1 cellular context compared by ENCODE assay signal in genomic region chr1:93056214-93056613, GRCh38.
TF ChIP-seq lines count a peak whose summit lies in the region.

No MANE protein-coding gene starts in this region.

TF ChIP-seq in K562, 482 proteins besides CTCF, POLR2A, EP300 and RAD21 (continued from another document and continues in another):
- TF ChIP-seq XRCC5 (IDR thresholded peaks at IDR 0.05; ENCODE audit: low read depth, low read length) (no peak), ZNF184 (CRISPR knock-in tag; IDR thresholded peaks at IDR 0.05) (no peak), ATF7 (IDR thresholded peaks at IDR 0.05) (no peak), ZFP36 (IDR thresholded peaks at IDR 0.05; ENCODE audit: low read depth, low read length, partially characterized antibody) (no peak), SIN3A (IDR thresholded peaks at IDR 0.05; ENCODE audit: borderline replicate concordance in 2 of 2, control insufficient read depth in 1 of 2, low read depth in 2 of 2, low read length in 2 of 2) (peak in 1 of 2 experiments; percentile 42; a peak in 1 of 4 replicates), RBM17 (IDR thresholded peaks at IDR 0.05; ENCODE audit: borderline replicate concordance, low read depth, low read length) (no peak), KDM1A (IDR thresholded peaks at IDR 0.05) (no peak), KDM4B (IDR thresholded peaks at IDR 0.05; ENCODE audit: borderline replicate concordance in 2 of 2, low read depth in 1 of 2) (no peak), GTF2A2 (tag; IDR thresholded peaks at IDR 0.05) (no peak), MAFK (IDR thresholded peaks at IDR 0.05; ENCODE audit: low read length) (no peak), CBX1 (IDR thresholded peaks at IDR 0.05; ENCODE audit: low read depth) (no peak), C11orf30 (IDR thresholded peaks at IDR 0.05; ENCODE audit: low read depth) (no peak), NR2F6 (CRISPR knock-in tag; IDR thresholded peaks at IDR 0.05) (no peak), DMBX1 (CRISPR knock-in tag; IDR thresholded peaks at IDR 0.05; ENCODE audit: borderline replicate concordance) (peak; percentile 20; the same call in 1 of the 2 replicates), SMAD2 (IDR thresholded peaks at IDR 0.05; ENCODE audit: low read depth, low read length) (no peak), HNRNPUL1 (IDR thresholded peaks at IDR 0.05; ENCODE audit: low read length) (no peak), STAG1 (CRISPR knock-in tag; IDR thresholded peaks at IDR 0.05; ENCODE audit: borderline replicate concordance) (no peak), NCOA6 (IDR thresholded peaks at IDR 0.05) (no peak), CREB3 (tag; conservative IDR thresholded peaks at IDR 0.05; ENCODE audit: low read depth) (no peak), HNRNPLL (IDR thresholded peaks at IDR 0.05; ENCODE audit: low read depth, low read length, poor library complexity, severe bottlenecking) (no peak), NR2C1 (IDR thresholded peaks at IDR 0.05) (no peak), NR2C1 (tag; IDR thresholded peaks at IDR 0.05) (no peak), EHMT2 (IDR thresholded peaks at IDR 0.05) (peak; percentile 94), KLF16 (IDR thresholded peaks at IDR 0.05) (no peak), ZNF766 (CRISPR knock-in tag; conservative IDR thresholded peaks at IDR 0.05) (0 out of 2 replicates have a peak, but pooled peaks have one; percentile 19), ZNF174 (CRISPR knock-in tag; IDR thresholded peaks at IDR 0.05) (no peak), SIN3B (IDR thresholded peaks at IDR 0.05; ENCODE audit: low read depth) (no peak), PCBP2 (IDR thresholded peaks at IDR 0.05; ENCODE audit: low read depth, low read length, poor library complexity, severe bottlenecking) (no peak), GTF2E2 (tag; IDR thresholded peaks at IDR 0.05) (no peak), MXI1 (IDR thresholded peaks at IDR 0.05; ENCODE audit: low read depth, low read length) (peak; percentile 28; the same call in 1 of the 2 replicates)
- TF ChIP-seq, protein P1, sequence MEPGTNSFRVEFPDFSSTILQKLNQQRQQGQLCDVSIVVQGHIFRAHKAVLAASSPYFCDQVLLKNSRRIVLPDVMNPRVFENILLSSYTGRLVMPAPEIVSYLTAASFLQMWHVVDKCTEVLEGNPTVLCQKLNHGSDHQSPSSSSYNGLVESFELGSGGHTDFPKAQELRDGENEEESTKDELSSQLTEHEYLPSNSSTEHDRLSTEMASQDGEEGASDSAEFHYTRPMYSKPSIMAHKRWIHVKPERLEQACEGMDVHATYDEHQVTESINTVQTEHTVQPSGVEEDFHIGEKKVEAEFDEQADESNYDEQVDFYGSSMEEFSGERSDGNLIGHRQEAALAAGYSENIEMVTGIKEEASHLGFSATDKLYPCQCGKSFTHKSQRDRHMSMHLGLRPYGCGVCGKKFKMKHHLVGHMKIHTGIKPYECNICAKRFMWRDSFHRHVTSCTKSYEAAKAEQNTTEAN (CRISPR knock-in tag; IDR thresholded peaks at IDR 0.05), result no peak
- TF ChIP-seq, protein P2, sequence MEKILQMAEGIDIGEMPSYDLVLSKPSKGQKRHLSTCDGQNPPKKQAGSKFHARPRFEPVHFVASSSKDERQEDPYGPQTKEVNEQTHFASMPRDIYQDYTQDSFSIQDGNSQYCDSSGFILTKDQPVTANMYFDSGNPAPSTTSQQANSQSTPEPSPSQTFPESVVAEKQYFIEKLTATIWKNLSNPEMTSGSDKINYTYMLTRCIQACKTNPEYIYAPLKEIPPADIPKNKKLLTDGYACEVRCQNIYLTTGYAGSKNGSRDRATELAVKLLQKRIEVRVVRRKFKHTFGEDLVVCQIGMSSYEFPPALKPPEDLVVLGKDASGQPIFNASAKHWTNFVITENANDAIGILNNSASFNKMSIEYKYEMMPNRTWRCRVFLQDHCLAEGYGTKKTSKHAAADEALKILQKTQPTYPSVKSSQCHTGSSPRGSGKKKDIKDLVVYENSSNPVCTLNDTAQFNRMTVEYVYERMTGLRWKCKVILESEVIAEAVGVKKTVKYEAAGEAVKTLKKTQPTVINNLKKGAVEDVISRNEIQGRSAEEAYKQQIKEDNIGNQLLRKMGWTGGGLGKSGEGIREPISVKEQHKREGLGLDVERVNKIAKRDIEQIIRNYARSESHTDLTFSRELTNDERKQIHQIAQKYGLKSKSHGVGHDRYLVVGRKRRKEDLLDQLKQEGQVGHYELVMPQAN (IDR thresholded peaks at IDR 0.05; ENCODE audit: borderline replicate concordance), result no peak
- TF ChIP-seq, protein P3, sequence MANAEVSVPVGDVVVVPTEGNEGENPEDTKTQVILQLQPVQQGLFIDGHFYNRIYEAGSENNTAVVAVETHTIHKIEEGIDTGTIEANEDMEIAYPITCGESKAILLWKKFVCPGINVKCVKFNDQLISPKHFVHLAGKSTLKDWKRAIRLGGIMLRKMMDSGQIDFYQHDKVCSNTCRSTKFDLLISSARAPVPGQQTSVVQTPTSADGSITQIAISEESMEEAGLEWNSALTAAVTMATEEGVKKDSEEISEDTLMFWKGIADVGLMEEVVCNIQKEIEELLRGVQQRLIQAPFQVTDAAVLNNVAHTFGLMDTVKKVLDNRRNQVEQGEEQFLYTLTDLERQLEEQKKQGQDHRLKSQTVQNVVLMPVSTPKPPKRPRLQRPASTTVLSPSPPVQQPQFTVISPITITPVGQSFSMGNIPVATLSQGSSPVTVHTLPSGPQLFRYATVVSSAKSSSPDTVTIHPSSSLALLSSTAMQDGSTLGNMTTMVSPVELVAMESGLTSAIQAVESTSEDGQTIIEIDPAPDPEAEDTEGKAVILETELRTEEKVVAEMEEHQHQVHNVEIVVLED (CRISPR knock-in tag; IDR thresholded peaks at IDR 0.05), result no peak
- TF ChIP-seq, protein P4, sequence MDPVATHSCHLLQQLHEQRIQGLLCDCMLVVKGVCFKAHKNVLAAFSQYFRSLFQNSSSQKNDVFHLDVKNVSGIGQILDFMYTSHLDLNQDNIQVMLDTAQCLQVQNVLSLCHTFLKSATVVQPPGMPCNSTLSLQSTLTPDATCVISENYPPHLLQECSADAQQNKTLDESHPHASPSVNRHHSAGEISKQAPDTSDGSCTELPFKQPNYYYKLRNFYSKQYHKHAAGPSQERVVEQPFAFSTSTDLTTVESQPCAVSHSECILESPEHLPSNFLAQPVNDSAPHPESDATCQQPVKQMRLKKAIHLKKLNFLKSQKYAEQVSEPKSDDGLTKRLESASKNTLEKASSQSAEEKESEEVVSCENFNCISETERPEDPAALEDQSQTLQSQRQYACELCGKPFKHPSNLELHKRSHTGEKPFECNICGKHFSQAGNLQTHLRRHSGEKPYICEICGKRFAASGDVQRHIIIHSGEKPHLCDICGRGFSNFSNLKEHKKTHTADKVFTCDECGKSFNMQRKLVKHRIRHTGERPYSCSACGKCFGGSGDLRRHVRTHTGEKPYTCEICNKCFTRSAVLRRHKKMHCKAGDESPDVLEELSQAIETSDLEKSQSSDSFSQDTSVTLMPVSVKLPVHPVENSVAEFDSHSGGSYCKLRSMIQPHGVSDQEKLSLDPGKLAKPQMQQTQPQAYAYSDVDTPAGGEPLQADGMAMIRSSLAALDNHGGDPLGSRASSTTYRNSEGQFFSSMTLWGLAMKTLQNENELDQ (CRISPR knock-in tag; IDR thresholded peaks at IDR 0.05; ENCODE audit: borderline replicate concordance), result no peak
- TF ChIP-seq, protein P5, sequence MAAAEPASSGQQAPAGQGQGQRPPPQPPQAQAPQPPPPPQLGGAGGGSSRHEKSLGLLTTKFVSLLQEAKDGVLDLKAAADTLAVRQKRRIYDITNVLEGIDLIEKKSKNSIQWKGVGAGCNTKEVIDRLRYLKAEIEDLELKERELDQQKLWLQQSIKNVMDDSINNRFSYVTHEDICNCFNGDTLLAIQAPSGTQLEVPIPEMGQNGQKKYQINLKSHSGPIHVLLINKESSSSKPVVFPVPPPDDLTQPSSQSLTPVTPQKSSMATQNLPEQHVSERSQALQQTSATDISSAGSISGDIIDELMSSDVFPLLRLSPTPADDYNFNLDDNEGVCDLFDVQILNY (CRISPR knock-in tag; IDR thresholded peaks at IDR 0.05), result no peak
- TF ChIP-seq, protein P6, sequence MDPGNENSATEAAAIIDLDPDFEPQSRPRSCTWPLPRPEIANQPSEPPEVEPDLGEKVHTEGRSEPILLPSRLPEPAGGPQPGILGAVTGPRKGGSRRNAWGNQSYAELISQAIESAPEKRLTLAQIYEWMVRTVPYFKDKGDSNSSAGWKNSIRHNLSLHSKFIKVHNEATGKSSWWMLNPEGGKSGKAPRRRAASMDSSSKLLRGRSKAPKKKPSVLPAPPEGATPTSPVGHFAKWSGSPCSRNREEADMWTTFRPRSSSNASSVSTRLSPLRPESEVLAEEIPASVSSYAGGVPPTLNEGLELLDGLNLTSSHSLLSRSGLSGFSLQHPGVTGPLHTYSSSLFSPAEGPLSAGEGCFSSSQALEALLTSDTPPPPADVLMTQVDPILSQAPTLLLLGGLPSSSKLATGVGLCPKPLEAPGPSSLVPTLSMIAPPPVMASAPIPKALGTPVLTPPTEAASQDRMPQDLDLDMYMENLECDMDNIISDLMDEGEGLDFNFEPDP (CRISPR knock-in tag; IDR thresholded peaks at IDR 0.05), result no peak
- TF ChIP-seq, protein P7, sequence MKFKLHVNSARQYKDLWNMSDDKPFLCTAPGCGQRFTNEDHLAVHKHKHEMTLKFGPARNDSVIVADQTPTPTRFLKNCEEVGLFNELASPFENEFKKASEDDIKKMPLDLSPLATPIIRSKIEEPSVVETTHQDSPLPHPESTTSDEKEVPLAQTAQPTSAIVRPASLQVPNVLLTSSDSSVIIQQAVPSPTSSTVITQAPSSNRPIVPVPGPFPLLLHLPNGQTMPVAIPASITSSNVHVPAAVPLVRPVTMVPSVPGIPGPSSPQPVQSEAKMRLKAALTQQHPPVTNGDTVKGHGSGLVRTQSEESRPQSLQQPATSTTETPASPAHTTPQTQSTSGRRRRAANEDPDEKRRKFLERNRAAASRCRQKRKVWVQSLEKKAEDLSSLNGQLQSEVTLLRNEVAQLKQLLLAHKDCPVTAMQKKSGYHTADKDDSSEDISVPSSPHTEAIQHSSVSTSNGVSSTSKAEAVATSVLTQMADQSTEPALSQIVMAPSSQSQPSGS (CRISPR knock-in tag; IDR thresholded peaks at IDR 0.05), result no peak
- TF ChIP-seq, protein P8, sequence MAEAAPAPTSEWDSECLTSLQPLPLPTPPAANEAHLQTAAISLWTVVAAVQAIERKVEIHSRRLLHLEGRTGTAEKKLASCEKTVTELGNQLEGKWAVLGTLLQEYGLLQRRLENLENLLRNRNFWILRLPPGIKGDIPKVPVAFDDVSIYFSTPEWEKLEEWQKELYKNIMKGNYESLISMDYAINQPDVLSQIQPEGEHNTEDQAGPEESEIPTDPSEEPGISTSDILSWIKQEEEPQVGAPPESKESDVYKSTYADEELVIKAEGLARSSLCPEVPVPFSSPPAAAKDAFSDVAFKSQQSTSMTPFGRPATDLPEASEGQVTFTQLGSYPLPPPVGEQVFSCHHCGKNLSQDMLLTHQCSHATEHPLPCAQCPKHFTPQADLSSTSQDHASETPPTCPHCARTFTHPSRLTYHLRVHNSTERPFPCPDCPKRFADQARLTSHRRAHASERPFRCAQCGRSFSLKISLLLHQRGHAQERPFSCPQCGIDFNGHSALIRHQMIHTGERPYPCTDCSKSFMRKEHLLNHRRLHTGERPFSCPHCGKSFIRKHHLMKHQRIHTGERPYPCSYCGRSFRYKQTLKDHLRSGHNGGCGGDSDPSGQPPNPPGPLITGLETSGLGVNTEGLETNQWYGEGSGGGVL (CRISPR knock-in tag; IDR thresholded peaks at IDR 0.05), result no peak
- TF ChIP-seq, protein P9, sequence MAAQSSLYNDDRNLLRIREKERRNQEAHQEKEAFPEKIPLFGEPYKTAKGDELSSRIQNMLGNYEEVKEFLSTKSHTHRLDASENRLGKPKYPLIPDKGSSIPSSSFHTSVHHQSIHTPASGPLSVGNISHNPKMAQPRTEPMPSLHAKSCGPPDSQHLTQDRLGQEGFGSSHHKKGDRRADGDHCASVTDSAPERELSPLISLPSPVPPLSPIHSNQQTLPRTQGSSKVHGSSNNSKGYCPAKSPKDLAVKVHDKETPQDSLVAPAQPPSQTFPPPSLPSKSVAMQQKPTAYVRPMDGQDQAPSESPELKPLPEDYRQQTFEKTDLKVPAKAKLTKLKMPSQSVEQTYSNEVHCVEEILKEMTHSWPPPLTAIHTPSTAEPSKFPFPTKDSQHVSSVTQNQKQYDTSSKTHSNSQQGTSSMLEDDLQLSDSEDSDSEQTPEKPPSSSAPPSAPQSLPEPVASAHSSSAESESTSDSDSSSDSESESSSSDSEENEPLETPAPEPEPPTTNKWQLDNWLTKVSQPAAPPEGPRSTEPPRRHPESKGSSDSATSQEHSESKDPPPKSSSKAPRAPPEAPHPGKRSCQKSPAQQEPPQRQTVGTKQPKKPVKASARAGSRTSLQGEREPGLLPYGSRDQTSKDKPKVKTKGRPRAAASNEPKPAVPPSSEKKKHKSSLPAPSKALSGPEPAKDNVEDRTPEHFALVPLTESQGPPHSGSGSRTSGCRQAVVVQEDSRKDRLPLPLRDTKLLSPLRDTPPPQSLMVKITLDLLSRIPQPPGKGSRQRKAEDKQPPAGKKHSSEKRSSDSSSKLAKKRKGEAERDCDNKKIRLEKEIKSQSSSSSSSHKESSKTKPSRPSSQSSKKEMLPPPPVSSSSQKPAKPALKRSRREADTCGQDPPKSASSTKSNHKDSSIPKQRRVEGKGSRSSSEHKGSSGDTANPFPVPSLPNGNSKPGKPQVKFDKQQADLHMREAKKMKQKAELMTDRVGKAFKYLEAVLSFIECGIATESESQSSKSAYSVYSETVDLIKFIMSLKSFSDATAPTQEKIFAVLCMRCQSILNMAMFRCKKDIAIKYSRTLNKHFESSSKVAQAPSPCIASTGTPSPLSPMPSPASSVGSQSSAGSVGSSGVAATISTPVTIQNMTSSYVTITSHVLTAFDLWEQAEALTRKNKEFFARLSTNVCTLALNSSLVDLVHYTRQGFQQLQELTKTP (IDR thresholded peaks at IDR 0.05; ENCODE audit: low read depth in 1 of 2, partially characterized antibody in 2 of 2), result peak in 1 of 2 experiments; percentile 40
